Comparison of ENCODE assay signal across 19 cellular contexts in the genomic region with DNA sequence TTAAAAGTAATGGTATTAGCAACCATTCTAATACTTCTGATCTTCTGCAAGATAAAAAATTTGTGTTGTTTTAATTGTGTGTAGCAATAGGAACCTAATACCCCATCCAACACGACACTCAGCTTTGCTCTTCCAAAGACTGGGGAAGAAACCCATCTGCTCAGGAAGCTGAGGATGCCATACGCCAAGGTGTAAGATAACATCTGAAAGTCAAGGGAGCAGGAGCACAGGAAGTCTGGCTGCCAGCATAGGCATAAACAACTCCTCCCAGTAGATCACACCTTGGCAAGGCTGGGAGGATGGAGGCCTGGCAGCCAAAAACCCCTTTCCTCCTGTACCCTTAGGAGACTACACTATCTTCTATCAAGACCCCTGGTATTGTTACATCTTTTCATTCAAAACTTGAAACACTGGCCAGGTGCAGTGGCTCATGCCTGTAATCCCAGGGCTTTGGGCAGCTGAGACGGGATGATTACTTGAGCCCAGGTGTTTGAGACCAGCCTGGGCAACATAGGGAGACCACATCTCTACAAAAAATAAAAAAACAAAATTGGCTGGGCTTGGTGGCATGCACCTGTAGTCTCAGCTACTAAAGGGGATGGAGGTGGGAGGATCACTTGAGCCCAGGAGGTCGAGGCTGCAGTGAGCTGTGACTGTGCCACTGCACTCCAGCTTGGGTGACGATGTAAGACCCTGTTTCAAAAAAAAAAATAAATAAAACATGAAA. TPM values are rescaled to one million over a fixed set of nuclear protein-coding genes. Genes with fewer than 3 reads are reported as not detected.
DNase-seq lines count a peak whose midpoint lies in the region; ATAC-seq and TF ChIP-seq lines count a peak whose summit lies in the region.
"Had no signal": no experiment of that assay in that cellular context is flagged by ENCODE, and none has a peak within 500 bp of the region (broad histone marks: within the 10 kb centered on the region; RNA-seq: fewer than 3 reads in every experiment).

No MANE protein-coding gene starts in this region.

- H3K4me3 ChIP-seq in RWPE2 (ENCODE audit: severe bottlenecking) (no peak overlapping the region), mesendoderm (ENCODE audit: low read length) (no peak overlapping the region)
- H3K4me3 ChIP-seq: MG63 had no signal

- H3K4me2 ChIP-seq in mesendoderm (ENCODE audit: low read length), result no peak overlapping the region

- no peak for TF ChIP-seq CTCF in RWPE2 (IDR thresholded peaks at IDR 0.05; ENCODE audit: poor library complexity, severe bottlenecking)

- H4K5ac ChIP-seq in mesendoderm (ENCODE audit: low read length), result no peak overlapping the region

- in situ Hi-C loops in KBM-7 (cut with MboI; ENCODE audit: low pct_unique_long_range_greater_than_20kb, low sequenced_read_pairs), result no loop called here

- no peak overlapping the region for H3K4ac ChIP-seq in mesendoderm (ENCODE audit: low read depth, low read length)

- no peak overlapping the region for H2BK5ac ChIP-seq in mesendoderm (ENCODE audit: low read length)

- no peaks in the 10 kb centered on the region for H3K4me1 ChIP-seq in RWPE2 (ENCODE audit: insufficient read depth, poor library complexity, severe bottlenecking)
- H3K4me1 ChIP-seq in mesendoderm (ENCODE audit: control insufficient read depth, low read depth, low read length), result no peaks in the 10 kb centered on the region

- intact Hi-C loops in sciatic nerve (cut with DNase I), result no loop called here

- no peak overlapping the region for H2BK120ac ChIP-seq in mesendoderm (ENCODE audit: low read depth, low read length)

- H3K9ac ChIP-seq in mesendoderm (ENCODE audit: low read length), result no peak overlapping the region

- H3K27ac ChIP-seq in RWPE2 (ENCODE audit: poor library complexity, severe bottlenecking), result no peak overlapping the region
- no peak overlapping the region for H3K27ac ChIP-seq in mesendoderm (ENCODE audit: low read depth, low read length)

- no peak overlapping the region for H2BK15ac ChIP-seq in mesendoderm (replicated peaks; ENCODE audit: low read depth)

- no peak overlapping the region for H3K18ac ChIP-seq in mesendoderm (ENCODE audit: low read length)

- no peak overlapping the region for H3K56ac ChIP-seq in mesendoderm (ENCODE audit: low read length)

- H3K79me2 ChIP-seq in mesendoderm (ENCODE audit: control insufficient read depth, insufficient read depth, low read length), result no peaks in the 10 kb centered on the region

- no peaks in the 10 kb centered on the region for H3K79me1 ChIP-seq in mesendoderm (ENCODE audit: low read length)

- H2AK5ac ChIP-seq in mesendoderm (ENCODE audit: low read length), result no peak overlapping the region

- peak; percentile 84 for DNase-seq in DMS 273 treated with DMSO at 0.1 percent for 48 hours (lab: John Stamatoyannopoulos, UW)
- DNase-seq in KBM-7, result peak; percentile 14
- peak; percentile 20 for DNase-seq in RWPE2 (ENCODE audit: low spot score)
- peak; percentile 59 for DNase-seq in mesendoderm
- DNase-seq in sciatic nerve (ENCODE audit: low spot score), result no peak
- no peak for DNase-seq in activated effector memory CD4-positive, alpha-beta T cell treated with Interleukin-2 at 50 U/mL for 16 hours
- DNase-seq: C1 segment of cervical spinal cord; CD8-positive, alpha-beta memory T cell; DMS79 treated with DMSO at 0.1 percent for 48 hours; H9; Kasumi-1; MG63; NCI-H1048; NCI-H1436 treated with DMSO at 0.1 percent for 48 hours; NCI-H2029 treated with DMSO at 0.1 percent for 48 hours; NCI-H446 treated with DMSO at 0.1 percent for 48 hours; NCI-H774; SHP77 treated with DMSO at 0.1 percent for 48 hours had no signal

- WGBS in mesendoderm (ENCODE audit: extremely low coverage, insufficient coverage, low lambda C conversion rate), result no CpG with 5 or more reads among the region's 5 CpGs

- no peak overlapping the region for H4K8ac ChIP-seq in mesendoderm (ENCODE audit: low read depth, low read length)

- H3K36me3 ChIP-seq in RWPE2 (ENCODE audit: low read depth), result no peaks in the 10 kb centered on the region
- no peaks in the 10 kb centered on the region for H3K36me3 ChIP-seq in mesendoderm (ENCODE audit: control insufficient read depth, insufficient read depth, low read length)
- H3K36me3 ChIP-seq: MG63 had no signal

- H3K23ac ChIP-seq in mesendoderm (ENCODE audit: low read length), result no peak overlapping the region

- ATAC-seq in RWPE2 (ENCODE audit: low read depth) (no peak), GM18907 (IDR thresholded peaks at IDR 0.05; ENCODE audit: unreplicated experiment) (no peak), sciatic nerve (no peak)

- H3K27me3 ChIP-seq in RWPE2 (ENCODE audit: insufficient read depth, poor library complexity, severe bottlenecking) (no peaks in the 10 kb centered on the region), mesendoderm (ENCODE audit: insufficient read depth, low read length, poor library complexity) (no peaks in the 10 kb centered on the region)
- H3K27me3 ChIP-seq: MG63 had no signal

- no peaks in the 10 kb centered on the region for H3K9me3 ChIP-seq in RWPE2 (ENCODE audit: severe bottlenecking)
- H3K9me3 ChIP-seq: MG63 had no signal

RNA-seq across cellular contexts. Expression of a gene that starts 5.7 kb away (rescaled TPM):
- polyA plus RNA-seq in mesendoderm (2013, experiment 1 of 2), result 0.44 TPM
- polyA plus RNA-seq in mesendoderm (2013, experiment 2 of 2), result 0.35 TPM
- total RNA-seq in sciatic nerve, result 19.4 TPM

RNA-seq across cellular contexts. Expression of a gene that starts 25.0 kb away (rescaled TPM):
- 23.1 TPM for polyA plus RNA-seq in mesendoderm (2013, experiment 1 of 2)
- 22.2 TPM for polyA plus RNA-seq in mesendoderm (2013, experiment 2 of 2)
- total RNA-seq in sciatic nerve, result 74.3 TPM

Comparison
In these comparisons a context has a peak if more than half of its experiments do, and no peak if none do; other contexts are left out.
1. DNase-seq: peak in DMS 273 treated with DMSO at 0.1 percent for 48 hours (single experiment), KBM-7 (single experiment), RWPE2 (single experiment) and mesendoderm (single experiment); none in sciatic nerve (single experiment) and activated effector memory CD4-positive, alpha-beta T cell treated with Interleukin-2 at 50 U/mL for 16 hours (single experiment).